8 cellular contexts compared by ENCODE assay signal in the genomic region with DNA sequence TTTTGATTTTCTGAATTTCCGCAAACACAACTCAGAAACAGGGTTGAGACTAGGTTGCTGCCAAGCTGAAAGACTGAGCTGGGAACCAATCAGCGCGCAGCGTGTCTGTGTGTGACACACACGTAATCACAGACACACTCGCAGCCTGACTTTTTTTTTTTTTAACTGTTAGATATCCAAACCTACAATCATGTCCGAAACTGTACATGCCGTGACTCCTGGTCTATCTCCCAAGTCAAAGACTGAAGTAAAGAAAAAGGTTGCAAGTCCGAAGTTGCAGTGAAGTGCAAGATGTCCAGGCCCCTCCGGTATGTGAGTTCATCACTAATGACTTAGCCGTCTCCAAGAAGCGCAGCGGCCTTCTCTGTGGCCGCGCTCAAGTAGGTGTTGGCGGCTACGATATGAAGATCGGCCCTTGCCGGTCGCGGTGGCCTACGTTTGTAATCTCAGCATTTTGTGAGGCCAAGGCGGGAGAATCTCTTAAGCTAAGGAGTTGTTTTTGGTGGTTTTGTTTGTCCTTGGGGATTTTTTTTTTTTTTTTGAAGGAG.
DNase-seq lines count a peak whose midpoint lies in the region; ATAC-seq, FAIRE-seq and TF ChIP-seq lines count a peak whose summit lies in the region.

No MANE protein-coding gene starts in this region.

- H3K9me3 Mint-ChIP-seq in astrocyte (ENCODE audit: unreplicated experiment) (peaks cover 1% of the 10 kb centered on the region), progenitor cell of endocrine pancreas (ENCODE audit: low read depth) (no peaks in the 10 kb centered on the region)

- no peak for TF ChIP-seq CTCF in LNCaP clone FGC (IDR thresholded peaks at IDR 0.05; ENCODE audit: control insufficient read depth, extremely low read depth, insufficient read depth)
- TF ChIP-seq CTCF in astrocyte (IDR thresholded peaks at IDR 0.05; ENCODE audit: insufficient read depth, low read depth, low read length): no peak
- TF ChIP-seq CTCF in right atrium auricular region (IDR thresholded peaks at IDR 0.05): no peak
- TF ChIP-seq CTCF in progenitor cell of endocrine pancreas (IDR thresholded peaks at IDR 0.05; ENCODE audit: unreplicated experiment): no peak

- no peaks in the 10 kb centered on the region for H3K36me3 ChIP-seq in astrocyte (ENCODE audit: insufficient read depth, low read length)
- no peaks in the 10 kb centered on the region for H3K36me3 ChIP-seq in right atrium auricular region

- H3K4me1 Mint-ChIP-seq in astrocyte (ENCODE audit: low read depth, unreplicated experiment): peaks cover 20% of the 10 kb centered on the region
- H3K4me1 Mint-ChIP-seq in progenitor cell of endocrine pancreas (ENCODE audit: low read depth): peaks cover 21% of the 10 kb centered on the region

- H3K36me3 Mint-ChIP-seq in astrocyte (ENCODE audit: low read depth, unreplicated experiment) (peaks cover 9% of the 10 kb centered on the region), progenitor cell of endocrine pancreas (ENCODE audit: insufficient read depth) (no peaks in the 10 kb centered on the region)

- ATAC-seq in GM19025 (IDR thresholded peaks at IDR 0.05; ENCODE audit: low read depth, unreplicated experiment) (peak; percentile 23), GM21528 (IDR thresholded peaks at IDR 0.05; ENCODE audit: low FRiP score, unreplicated experiment) (no peak)

- H3K27me3 Mint-ChIP-seq in astrocyte (ENCODE audit: low read depth, unreplicated experiment): no peaks in the 10 kb centered on the region
- no peaks in the 10 kb centered on the region for H3K27me3 Mint-ChIP-seq in progenitor cell of endocrine pancreas

- H3K9ac ChIP-seq in astrocyte (ENCODE audit: low read length): peak overlapping the region; percentile 97

- H3K27me3 ChIP-seq in astrocyte (ENCODE audit: insufficient read depth, low read length) (no peaks in the 10 kb centered on the region), right atrium auricular region (no peaks in the 10 kb centered on the region)

- H3K27ac Mint-ChIP-seq in astrocyte (ENCODE audit: unreplicated experiment): peak overlapping the region; percentile 79
- peak overlapping the region; percentile 100 for H3K27ac Mint-ChIP-seq in progenitor cell of endocrine pancreas

- peaks cover 33% of the 10 kb centered on the region for H3K79me2 ChIP-seq in astrocyte (ENCODE audit: insufficient read depth, low read length)

- peaks cover 31% of the 10 kb centered on the region for H4K20me1 ChIP-seq in astrocyte (ENCODE audit: insufficient read depth, low read length)

- no peaks in the 10 kb centered on the region for H3K9me3 ChIP-seq in astrocyte (ENCODE audit: insufficient read depth, low read depth, low read length)
- no peaks in the 10 kb centered on the region for H3K9me3 ChIP-seq in right atrium auricular region

- H3K4me1 ChIP-seq in astrocyte (ENCODE audit: insufficient read depth, low read length): peaks cover 8% of the 10 kb centered on the region
- H3K4me1 ChIP-seq in right atrium auricular region: peaks cover 0 to 36% of the 10 kb centered on the region in 2 donors

- H3K4me3 Mint-ChIP-seq in astrocyte (ENCODE audit: unreplicated experiment): peak overlapping the region; percentile 99
- H3K4me3 Mint-ChIP-seq in progenitor cell of endocrine pancreas (ENCODE audit: low read depth): peak overlapping the region; percentile 98

- H3K4me2 ChIP-seq in astrocyte (ENCODE audit: low read length): peak overlapping the region; percentile 86

- FAIRE-seq in astrocyte (lab: Jason Lieb, UNC): no peak

- DNase-seq in AG08395 (ENCODE audit: low spot score) (peak; percentile 93), LNCaP clone FGC (ENCODE audit: low read depth) (peak; percentile 89), T-helper 2 cell (peak; percentile 59 to 97 (median 81)), astrocyte (ENCODE audit: low read depth) (peak; percentile 95), right atrium auricular region (ENCODE audit: low spot score) (peak; percentile 96), progenitor cell of endocrine pancreas (ENCODE audit: low spot score, unreplicated experiment) (no peak)

- peak overlapping the region; percentile 90 for H3K27ac ChIP-seq in astrocyte (ENCODE audit: low read depth, low read length)
- peak overlapping the region; percentile 91 to 95 for H3K27ac ChIP-seq in right atrium auricular region

- peak overlapping the region; percentile 49 for H2AFZ ChIP-seq in astrocyte (ENCODE audit: low read depth, low read length)

- peak overlapping the region; percentile 86 for H3K4me3 ChIP-seq in LNCaP clone FGC (ENCODE audit: low read depth, low read length)
- peak overlapping the region; percentile 93 for H3K4me3 ChIP-seq in astrocyte (ENCODE audit: insufficient read depth, low read depth, low read length)
- H3K4me3 ChIP-seq in right atrium auricular region: peak overlapping the region; percentile 51 to 64
